Comparison of ENCODE assay signal across 8 cellular contexts in genomic region chr10:71213761-71214440, GRCh38. TPM values are rescaled to one million over a fixed set of nuclear protein-coding genes. Genes with fewer than 3 reads are reported as not detected.
DNase-seq lines count a peak whose midpoint lies in the region; ATAC-seq, FAIRE-seq and TF ChIP-seq lines count a peak whose summit lies in the region.

No MANE protein-coding gene starts in this region.

- no peaks in the 10 kb centered on the region for H3K9me3 Mint-ChIP-seq in progenitor cell of endocrine pancreas (ENCODE audit: low read depth)

- H3K27ac ChIP-seq in Peyer's patch = peak overlapping the region in 2 of 4 donors; percentile 2 to 93

- TF ChIP-seq POLR2A in Peyer's patch (IDR thresholded peaks at IDR 0.05) (no peak), GM12891 (IDR thresholded peaks at IDR 0.05; ENCODE audit: low read depth, low read length) (no peak)

- H3K27me3 Mint-ChIP-seq in progenitor cell of endocrine pancreas = peaks cover 58% of the 10 kb centered on the region

- no peak for TF ChIP-seq CTCF in Peyer's patch (IDR thresholded peaks at IDR 0.05)
- TF ChIP-seq CTCF in progenitor cell of endocrine pancreas (IDR thresholded peaks at IDR 0.05; ENCODE audit: unreplicated experiment) = no peak

- H3K4me1 Mint-ChIP-seq in progenitor cell of endocrine pancreas (ENCODE audit: low read depth) = peaks cover 22% of the 10 kb centered on the region

- H3K4me1 ChIP-seq in Peyer's patch = peaks cover 0 to 40% (median 9%) of the 10 kb centered on the region in 4 donors

- H3K9me3 ChIP-seq in Peyer's patch = no peaks in the 10 kb centered on the region

- no peaks in the 10 kb centered on the region for H3K36me3 ChIP-seq in Peyer's patch

- H3K27me3 ChIP-seq in Peyer's patch = no peaks in the 10 kb centered on the region

- no peak for FAIRE-seq in GM12891 (lab: Jason Lieb, UNC)

- no peaks in the 10 kb centered on the region for H3K36me3 Mint-ChIP-seq in progenitor cell of endocrine pancreas (ENCODE audit: insufficient read depth)

- DNase-seq in ELR (ENCODE audit: low read depth) = peak; percentile 60
- DNase-seq in Peyer's patch = peak in 1 of 3 donors; percentile 53
- DNase-seq in fibroblast of the conjunctiva (ENCODE audit: low read depth) = peak; percentile 22
- no peak for DNase-seq in progenitor cell of endocrine pancreas (ENCODE audit: low spot score, unreplicated experiment)
- DNase-seq in COR-L47 (lab: John Stamatoyannopoulos, UW) = no peak
- no peak for DNase-seq in GM12891 (ENCODE audit: insufficient read length, low spot score)
- DNase-seq in SW 1271 (lab: John Stamatoyannopoulos, UW) = no peak

- no peak for ATAC-seq in HG03139 (IDR thresholded peaks at IDR 0.05; ENCODE audit: unreplicated experiment)

- H3K4me3 Mint-ChIP-seq in progenitor cell of endocrine pancreas (ENCODE audit: low read depth) = peak overlapping the region; percentile 75

- H3K27ac Mint-ChIP-seq in progenitor cell of endocrine pancreas = peak overlapping the region; percentile 59

- peak overlapping the region in 3 of 4 donors; percentile 52 to 85 (median 77) for H3K4me3 ChIP-seq in Peyer's patch

TF ChIP-seq in GM12891, 5 proteins besides CTCF, POLR2A, EP300 and RAD21:
- TF ChIP-seq POU2F2 (IDR thresholded peaks at IDR 0.05; ENCODE audit: low read depth, low read length) (no peak), PAX5 (IDR thresholded peaks at IDR 0.05; ENCODE audit: insufficient read depth, low read length, severe bottlenecking) (no peak), SPI1 (IDR thresholded peaks at IDR 0.05; ENCODE audit: low read depth, low read length) (no peak), TAF1 (IDR thresholded peaks at IDR 0.05; ENCODE audit: low read depth, low read length) (no peak), POLR2AphosphoS5 (IDR thresholded peaks at IDR 0.05; ENCODE audit: low read depth, low read length) (no peak)

RNA-seq across cellular contexts. Expression of gene UNC5B, which starts 1.5 kb away (rescaled TPM):
- total RNA-seq in Peyer's patch = 10 to 100 TPM in 3 of 4 donors, 1 to 10 TPM in 1; 5.0 to 52.5 (median 39.1) TPM
- total RNA-seq in progenitor cell of endocrine pancreas = 3.7 and 6.0 TPM in 2 replicates
- polyA plus RNA-seq in GM12891 (2012; ENCODE audit: low read depth, missing spikeins) = not detected

Comparison
In these comparisons a context has a peak if more than half of its experiments do, and no peak if none do; other contexts are left out.
1. DNase-seq: peak in ELR (single experiment) and fibroblast of the conjunctiva (single experiment); none in progenitor cell of endocrine pancreas (single experiment), COR-L47 (single experiment), GM12891 (single experiment) and SW 1271 (0 of 2).